ENCODE assay signal across 1 cellular context in genomic region chr17:18248300-18248731, GRCh38.
TF ChIP-seq lines count a peak whose summit lies in the region.

No MANE protein-coding gene starts in this region.

TF ChIP-seq in HCT116, 20 proteins besides CTCF, POLR2A, EP300 and RAD21 (continued from another document):
- TF ChIP-seq MAX (IDR thresholded peaks at IDR 0.05): no peak
- TF ChIP-seq SIN3A (IDR thresholded peaks at IDR 0.05; ENCODE audit: low read depth): no peak
- TF ChIP-seq SRF (IDR thresholded peaks at IDR 0.05; ENCODE audit: low read depth): no peak
- TF ChIP-seq ZNF274 (IDR thresholded peaks at IDR 0.05; ENCODE audit: low read depth, low read length): no peak
- TF ChIP-seq YY1 (IDR thresholded peaks at IDR 0.05; ENCODE audit: extremely low read depth, insufficient replicate concordance, low read depth, low read length): no peak
- no peak for TF ChIP-seq JUND (IDR thresholded peaks at IDR 0.05)
